ENCODE assay signal across 8 cellular contexts in genomic region chr4:143512978-143513313, GRCh38. TPM values are rescaled to one million over a fixed set of nuclear protein-coding genes. Genes with fewer than 3 reads are reported as not detected.
A peak's percentile ranks its signal among the peaks of the same experiment; 100 is the strongest.
DNase-seq lines count a peak whose midpoint lies in the region; ATAC-seq, FAIRE-seq and TF ChIP-seq lines count a peak whose summit lies in the region.

No MANE protein-coding gene starts in this region.

- H3K4me3 Mint-ChIP-seq in CD14-positive monocyte (peak overlapping the region; percentile 97 to 99), IgD-negative memory B cell (peak overlapping the region; percentile 94 to 100 (median 97)), MCF 10A (ENCODE audit: unreplicated experiment) (peak overlapping the region; percentile 98)

- no peak for FAIRE-seq in GM12892 (lab: Jason Lieb, UNC)

- no peak overlapping the region for H2BK5ac ChIP-seq in mesendoderm (ENCODE audit: low read length)

- H4K8ac ChIP-seq in mesendoderm (ENCODE audit: low read depth, low read length): no peak overlapping the region

- no peak overlapping the region for H2BK120ac ChIP-seq in mesendoderm (ENCODE audit: low read depth, low read length)

- no peaks in the 10 kb centered on the region for H3K4me1 ChIP-seq in mesendoderm (ENCODE audit: control insufficient read depth, low read depth, low read length)

- no TSS peak for BruUV-seq in MCF 10A (replicated peaks; lab: Mats Ljungman, UMichigan)

- no peak overlapping the region for H4K5ac ChIP-seq in mesendoderm (ENCODE audit: low read length)

- POLR2A ChIA-PET in MCF 10A (lab: Yijun Ruan, JAX): interaction anchor here (0.6 to 2.7 kb wide), 15 partner anchors 10 to 1618 kb away, joined by 3 to 27 read pairs (median 4); partner anchors contain the start of genes ABCE1, ANAPC10 and USP38

- no CpG with 5 or more reads among the region's 18 CpGs for WGBS in mesendoderm (ENCODE audit: extremely low coverage, insufficient coverage, low lambda C conversion rate)

- H3K56ac ChIP-seq in mesendoderm (ENCODE audit: low read length): peak overlapping the region; percentile 94

- peak overlapping the region; percentile 81 for H3K4me3 ChIP-seq in mesendoderm (ENCODE audit: low read length)

- H3K27me3 Mint-ChIP-seq in CD14-positive monocyte (ENCODE audit: low read depth in 3 of 3): peaks cover 0 to 3% (median 1%) of the 10 kb centered on the region in 3 donors
- H3K27me3 Mint-ChIP-seq in IgD-negative memory B cell: peaks cover 2% of the 10 kb centered on the region
- peaks cover 24% of the 10 kb centered on the region for H3K27me3 Mint-ChIP-seq in MCF 10A (ENCODE audit: insufficient read depth, unreplicated experiment)

- no peaks in the 10 kb centered on the region for H3K27me3 ChIP-seq in mesendoderm (ENCODE audit: insufficient read depth, low read length, poor library complexity)

- H3K79me2 ChIP-seq in mesendoderm (ENCODE audit: control insufficient read depth, insufficient read depth, low read length): peaks cover 30% of the 10 kb centered on the region

- TF ChIP-seq POLR2A in GM12892 (IDR thresholded peaks at IDR 0.05; ENCODE audit: low read depth, low read length): no peak

- peak overlapping the region; percentile 82 for H3K9ac ChIP-seq in mesendoderm (ENCODE audit: low read length)

- no peak overlapping the region for H2AK5ac ChIP-seq in mesendoderm (ENCODE audit: low read length)

- DNase-seq in CD14-positive monocyte (ENCODE audit: low spot score): peak; percentile 86
- DNase-seq in MCF 10A (ENCODE audit: unreplicated experiment): no peak
- DNase-seq in mesendoderm: no peak
- DNase-seq in GM12892 (ENCODE audit: insufficient read length): no peak
- DNase-seq in DMS53 treated with DMSO at 0.1 percent for 48 hours (lab: John Stamatoyannopoulos, UW; ENCODE audit: unreplicated experiment): no peak
- DNase-seq in EL: no peak

- peaks cover 2% of the 10 kb centered on the region for H3K79me1 ChIP-seq in mesendoderm (ENCODE audit: low read length)

- H3K36me3 Mint-ChIP-seq in CD14-positive monocyte: peaks cover 10 to 15% of the 10 kb centered on the region in 2 donors
- no peaks in the 10 kb centered on the region for H3K36me3 Mint-ChIP-seq in IgD-negative memory B cell
- peaks cover 20% of the 10 kb centered on the region for H3K36me3 Mint-ChIP-seq in MCF 10A (ENCODE audit: insufficient read depth, unreplicated experiment)

- H3K23ac ChIP-seq in mesendoderm (ENCODE audit: low read length): no peak overlapping the region

- peak overlapping the region; percentile 66 for H3K4me2 ChIP-seq in mesendoderm (ENCODE audit: low read length)

- peak overlapping the region; percentile 25 for H3K18ac ChIP-seq in mesendoderm (ENCODE audit: low read length)

- no peaks in the 10 kb centered on the region for H3K36me3 ChIP-seq in mesendoderm (ENCODE audit: control insufficient read depth, insufficient read depth, low read length)

- H3K4me1 Mint-ChIP-seq in CD14-positive monocyte (peaks cover 27% of the 10 kb centered on the region), IgD-negative memory B cell (peaks cover 23 to 36% (median 25%) of the 10 kb centered on the region in 3 donors), MCF 10A (ENCODE audit: insufficient read depth, unreplicated experiment) (peaks cover 15% of the 10 kb centered on the region)

- CTCF ChIA-PET in MCF 10A (lab: Yijun Ruan, JAX): interaction anchor here (0.6 to 1.7 kb wide), 5 partner anchors 10 to 305 kb away, joined by 3 to 6 read pairs (median 4); no protein-coding TSS in a partner anchor

- H2BK15ac ChIP-seq in mesendoderm (replicated peaks; ENCODE audit: low read depth): no peak overlapping the region

- H3K27ac Mint-ChIP-seq in CD14-positive monocyte: peak overlapping the region; percentile 99 to 100 (median 100)
- peak overlapping the region; percentile 98 to 100 (median 99) for H3K27ac Mint-ChIP-seq in IgD-negative memory B cell
- H3K27ac Mint-ChIP-seq in MCF 10A (ENCODE audit: low read depth, unreplicated experiment): peak overlapping the region; percentile 91

- no peak for TF ChIP-seq CTCF in CD14-positive monocyte (IDR thresholded peaks at IDR 0.05)
- no peak for TF ChIP-seq CTCF in MCF 10A (IDR thresholded peaks at IDR 0.05; ENCODE audit: unreplicated experiment)

- no peak overlapping the region for H3K27ac ChIP-seq in mesendoderm (ENCODE audit: low read depth, low read length)

- H3K9me3 Mint-ChIP-seq in CD14-positive monocyte (no peaks in the 10 kb centered on the region), IgD-negative memory B cell (peaks cover 0 to 2% (median 0%) of the 10 kb centered on the region in 3 donors), MCF 10A (ENCODE audit: unreplicated experiment) (no peaks in the 10 kb centered on the region)

- H3K4ac ChIP-seq in mesendoderm (ENCODE audit: low read depth, low read length): no peak overlapping the region

- peak; percentile 31 for ATAC-seq in GM21447 (IDR thresholded peaks at IDR 0.05; ENCODE audit: unreplicated experiment)

- intact Hi-C loops in CD14-positive monocyte (cut with micrococcal nuclease) (loop anchor here (5.0 to 10.0 kb wide), 4 partner anchors 168 to 1582 kb away; partner anchors contain the start of genes ABCE1 (in 1 of the 2), ANAPC10 (in 1 of the 2) and GAB1 (in 1 of the 2)), MCF 10A (cut with micrococcal nuclease) (loop anchor here (1.0 kb wide), 1 partner anchor 329 kb away; the partner anchor contains the start of gene USP38)

RNA-seq across cellular contexts. Expression of gene SMARCA5, which starts 0.6 kb away (rescaled TPM):
- polyA plus RNA-seq in CD14-positive monocyte (10 to 100 TPM; 12.6 to 19.4 TPM), IgD-negative memory B cell (29.7 TPM)
- 47.2 and 49.0 TPM in 2 replicates for total RNA-seq in MCF 10A (2022)
- 75.9 TPM for polyA plus RNA-seq in mesendoderm (2013, experiment 1 of 2)
- 76.8 TPM for polyA plus RNA-seq in mesendoderm (2013, experiment 2 of 2)
- polyA plus RNA-seq in GM12892 (2012; ENCODE audit: missing spikeins): 40.8 TPM
